36 cellular contexts compared by ENCODE assay signal in genomic region chr5:24791326-24791725, GRCh38.
"Had no signal": no experiment of that assay in that cellular context is flagged by ENCODE, and none has a peak within 500 bp of the region (broad histone marks: within the 10 kb centered on the region; RNA-seq: fewer than 3 reads in every experiment).

No MANE protein-coding gene starts in this region.

- DNase-seq: activated B cell treated with CpG ODN at 0.5 μM for 24 hours; activated CD4-positive, alpha-beta memory T cell treated with anti-CD3 and anti-CD28 coated beads for 36 hours; activated CD4-positive, alpha-beta T cell treated with anti-CD3 and anti-CD28 coated beads for 4 hours; activated CD4-positive, alpha-beta T cell treated with anti-CD3 and anti-CD28 coated beads, Interleukin-2, amount 10 ng/mL, durations not matched to agents 24 days and 14 days; activated CD4-positive, alpha-beta T cell treated with anti-CD3 and anti-CD28 coated beads, Interleukin-2, amount 50 U/mL, for 1 hour; activated CD4-positive, alpha-beta T cell treated with anti-CD3 and anti-CD28 coated beads, Interleukin-2, amount 50 U/mL, for 4 hours; activated CD4-positive, CD25-positive, alpha-beta regulatory T cell treated with anti-CD3 and anti-CD28 coated beads, Interleukin-2, amount 50 U/mL, for 72 hours; activated CD8-positive, alpha-beta memory T cell treated with anti-CD3 and anti-CD28 coated beads, Interleukin-2, amount 50 U/mL, for 4 hours; activated CD8-positive, alpha-beta T cell treated with anti-CD3 and anti-CD28 coated beads for 36 hours; activated effector memory CD4-positive, alpha-beta T cell treated with Interleukin-2 at 50 U/mL for 16 hours; activated gamma-delta T cell; activated naive CD4-positive, alpha-beta T cell treated with anti-CD3 and anti-CD28 coated beads, Interleukin-2, amount 10 ng/mL, durations not matched to agents 7 days and 5 days; activated naive CD4-positive, alpha-beta T cell treated with Interleukin-2 at 50 U/mL for 16 hours; activated naive CD8-positive, alpha-beta T cell treated with anti-CD3 and anti-CD28 coated beads, Interleukin-2, amount 10 ng/mL, durations not matched to agents 7 days and 5 days; activated naive CD8-positive, alpha-beta T cell treated with anti-CD3 and anti-CD28 coated beads, Interleukin-2, amount 50 U/mL, for 24 hours; activated T-cell treated with anti-CD3 and anti-CD28 coated beads for 4 hours; activated T-cell treated with anti-CD3 and anti-CD28 coated beads, Interleukin-2, amount 50 U/mL, for 24 hours; activated T-cell treated with anti-CD3 and anti-CD28 coated beads, Interleukin-2, amount 50 U/mL, for 48 hours; amygdala; anterior cingulate cortex; caudate nucleus; cerebellar nuclear complex; T-helper 2 cell; T-helper 9 cell had no signal

- ATAC-seq: activated CD8-positive, alpha-beta T cell treated with anti-CD3 and anti-CD28 coated beads for 36 hours; activated naive CD8-positive, alpha-beta T cell treated with anti-CD3 and anti-CD28 coated beads, Interleukin-2, amount 50 U/mL, for 24 hours had no signal

- H3K9me3 Mint-ChIP-seq: brain had no signal

- H3K27ac Mint-ChIP-seq: activated B cell treated with CpG ODN at 0.5 μM for 24 hours; activated CD4-positive, alpha-beta memory T cell treated with anti-CD3 and anti-CD28 coated beads for 36 hours; activated CD4-positive, alpha-beta T cell treated with anti-CD3 and anti-CD28 coated beads, Interleukin-2, amount 10 ng/mL, durations not matched to agents 24 days and 14 days; activated CD8-positive, alpha-beta T cell treated with anti-CD3 and anti-CD28 coated beads for 36 hours; activated naive CD4-positive, alpha-beta T cell treated with anti-CD3 and anti-CD28 coated beads, Interleukin-2, amount 10 ng/mL, durations not matched to agents 7 days and 5 days; activated naive CD4-positive, alpha-beta T cell treated with anti-CD3 and anti-CD28 coated beads, Interleukin-2, amount 50 U/mL, for 24 hours; activated naive CD8-positive, alpha-beta T cell; activated naive CD8-positive, alpha-beta T cell treated with anti-CD3 and anti-CD28 coated beads, Interleukin-2, amount 10 ng/mL, durations not matched to agents 7 days and 5 days; activated naive CD8-positive, alpha-beta T cell treated with anti-CD3 and anti-CD28 coated beads, Interleukin-2, amount 50 U/mL, for 24 hours; activated T-cell treated with anti-CD3 and anti-CD28 coated beads, Interleukin-2, amount 50 U/mL, for 24 hours; activated T-helper 2 cell treated with anti-CD3 and anti-CD28 coated beads, Interferon-gamma antibody, Interleukin-2, Interleukin-4, amounts not matched to agents 10 μg/mL and 5 μg/mL and 100 μg/mL, durations not matched to agents 14 hours and 24 hours and 36 hours; T-helper 1 cell treated with Interleukin-12 subunit alpha and Interleukin-12 subunit beta and Interleukin-4 antibody, amounts not matched to agents 30 μg/mL and 1 μg/mL, for 36 hours; T-helper 2 cell treated with Interferon-gamma antibody and Interleukin-4, amounts not matched to agents 5 μg/mL and 100 μg/mL, for 36 hours had no signal

- H3K27me3 Mint-ChIP-seq: activated B cell treated with CpG ODN at 0.5 μM for 24 hours; activated CD4-positive, alpha-beta memory T cell treated with anti-CD3 and anti-CD28 coated beads for 36 hours; activated CD4-positive, alpha-beta T cell treated with anti-CD3 and anti-CD28 coated beads, Interleukin-2, amount 10 ng/mL, durations not matched to agents 24 days and 14 days; activated CD8-positive, alpha-beta T cell treated with anti-CD3 and anti-CD28 coated beads for 36 hours; activated naive CD4-positive, alpha-beta T cell treated with anti-CD3 and anti-CD28 coated beads, Interleukin-2, amount 10 ng/mL, durations not matched to agents 7 days and 5 days; activated naive CD4-positive, alpha-beta T cell treated with anti-CD3 and anti-CD28 coated beads, Interleukin-2, amount 50 U/mL, for 24 hours; activated naive CD8-positive, alpha-beta T cell; activated naive CD8-positive, alpha-beta T cell treated with anti-CD3 and anti-CD28 coated beads, Interleukin-2, amount 10 ng/mL, durations not matched to agents 7 days and 5 days; activated naive CD8-positive, alpha-beta T cell treated with anti-CD3 and anti-CD28 coated beads, Interleukin-2, amount 50 U/mL, for 24 hours; activated T-cell treated with anti-CD3 and anti-CD28 coated beads, Interleukin-2, amount 50 U/mL, for 24 hours; brain; central memory CD8-positive, alpha-beta T cell had no signal

- H3K36me3 Mint-ChIP-seq: activated CD4-positive, alpha-beta memory T cell treated with anti-CD3 and anti-CD28 coated beads for 36 hours; activated naive CD4-positive, alpha-beta T cell treated with anti-CD3 and anti-CD28 coated beads, Interleukin-2, amount 10 ng/mL, durations not matched to agents 7 days and 5 days; activated naive CD4-positive, alpha-beta T cell treated with anti-CD3 and anti-CD28 coated beads, Interleukin-2, amount 50 U/mL, for 24 hours; activated naive CD8-positive, alpha-beta T cell; activated naive CD8-positive, alpha-beta T cell treated with anti-CD3 and anti-CD28 coated beads, Interleukin-2, amount 10 ng/mL, durations not matched to agents 7 days and 5 days; brain had no signal

- H3K9me3 ChIP-seq: ascending aorta had no signal

- H3K4me3 Mint-ChIP-seq: activated B cell treated with CpG ODN at 0.5 μM for 24 hours; activated CD4-positive, alpha-beta memory T cell treated with anti-CD3 and anti-CD28 coated beads for 36 hours; activated CD4-positive, alpha-beta T cell treated with anti-CD3 and anti-CD28 coated beads, Interleukin-2, amount 10 ng/mL, durations not matched to agents 24 days and 14 days; activated CD8-positive, alpha-beta T cell treated with anti-CD3 and anti-CD28 coated beads for 36 hours; activated naive CD4-positive, alpha-beta T cell treated with anti-CD3 and anti-CD28 coated beads, Interleukin-2, amount 10 ng/mL, durations not matched to agents 7 days and 5 days; activated naive CD4-positive, alpha-beta T cell treated with anti-CD3 and anti-CD28 coated beads, Interleukin-2, amount 50 U/mL, for 24 hours; activated naive CD8-positive, alpha-beta T cell; activated naive CD8-positive, alpha-beta T cell treated with anti-CD3 and anti-CD28 coated beads, Interleukin-2, amount 10 ng/mL, durations not matched to agents 7 days and 5 days; activated naive CD8-positive, alpha-beta T cell treated with anti-CD3 and anti-CD28 coated beads, Interleukin-2, amount 50 U/mL, for 24 hours; activated T-cell treated with anti-CD3 and anti-CD28 coated beads, Interleukin-2, amount 50 U/mL, for 24 hours; brain; central memory CD8-positive, alpha-beta T cell; T-helper 1 cell treated with Interleukin-12 subunit alpha and Interleukin-12 subunit beta and Interleukin-4 antibody, amounts not matched to agents 30 μg/mL and 1 μg/mL, for 36 hours; T-helper 2 cell treated with Interferon-gamma antibody and Interleukin-4, amounts not matched to agents 5 μg/mL and 100 μg/mL, for 36 hours had no signal

- H3K27ac ChIP-seq: ascending aorta, cardiac muscle cell, VCaP had no signal

- H3K4me1 Mint-ChIP-seq: activated B cell treated with CpG ODN at 0.5 μM for 24 hours; activated CD4-positive, alpha-beta T cell treated with anti-CD3 and anti-CD28 coated beads, Interleukin-2, amount 10 ng/mL, durations not matched to agents 24 days and 14 days; activated naive CD4-positive, alpha-beta T cell treated with anti-CD3 and anti-CD28 coated beads, Interleukin-2, amount 10 ng/mL, durations not matched to agents 7 days and 5 days; activated naive CD4-positive, alpha-beta T cell treated with anti-CD3 and anti-CD28 coated beads, Interleukin-2, amount 50 U/mL, for 24 hours; activated naive CD8-positive, alpha-beta T cell treated with anti-CD3 and anti-CD28 coated beads, Interleukin-2, amount 10 ng/mL, durations not matched to agents 7 days and 5 days; activated naive CD8-positive, alpha-beta T cell treated with anti-CD3 and anti-CD28 coated beads, Interleukin-2, amount 50 U/mL, for 24 hours; brain; central memory CD8-positive, alpha-beta T cell had no signal

- FAIRE-seq: bronchial epithelial cell, TTC549 had no signal

- H3K4me3 ChIP-seq: ascending aorta, cardiac muscle cell had no signal

- H3K27me3 ChIP-seq: ascending aorta, cardiac muscle cell had no signal

- H3K36me3 ChIP-seq: ascending aorta, cardiac muscle cell had no signal

- H3K4me1 ChIP-seq: ascending aorta had no signal
